ENCODE assay signal across 13 cellular contexts in genomic region chr7:131897016-131897789, GRCh38.
DNase-seq lines count a peak whose midpoint lies in the region; ATAC-seq lines count a peak whose summit lies in the region.
"Had no signal": no experiment of that assay in that cellular context is flagged by ENCODE, and none has a peak within 500 bp of the region (broad histone marks: within the 10 kb centered on the region; RNA-seq: fewer than 3 reads in every experiment).

No MANE protein-coding gene starts in this region.

- peaks cover 0 to 12% (median 3%) of the 10 kb centered on the region in 11 donors for H3K9me3 Mint-ChIP-seq in naive thymus-derived CD4-positive, alpha-beta T cell
- no peaks in the 10 kb centered on the region for H3K9me3 Mint-ChIP-seq in natural killer cell treated with Interleukin-12 subunit alpha and Interleukin-12 subunit beta and Interleukin-15 and Interleukin-18, amount 100 ng/mL, for 72 hours

- H3K9me3 ChIP-seq in ES-I3 (ENCODE audit: control insufficient read depth, insufficient read depth, low read length) (no peaks in the 10 kb centered on the region), ectodermal cell (ENCODE audit: control insufficient read depth, low read length) (no peaks in the 10 kb centered on the region)
- no peaks in the 10 kb centered on the region for H3K9me3 ChIP-seq in naive thymus-derived CD4-positive, alpha-beta T cell (ENCODE audit: control insufficient read depth in 2 of 3, low read length in 3 of 3)
- H3K9me3 ChIP-seq: Caco-2, sigmoid colon had no signal

- CTCF ChIA-PET in naive thymus-derived CD4-positive, alpha-beta T cell (lab: Charles Lee), result no interaction called here

- DNase-seq in NCI-H345 (lab: John Stamatoyannopoulos, UW), result peak; percentile 40
- peak; percentile 23 for DNase-seq in non-pigmented ciliary epithelial cell (ENCODE audit: low read depth)
- no peak for DNase-seq in naive thymus-derived CD4-positive, alpha-beta T cell
- DNase-seq in natural killer cell treated with Interleukin-12 subunit alpha and Interleukin-12 subunit beta and Interleukin-15 and Interleukin-18, amount 100 ng/mL, for 72 hours (ENCODE audit: low spot score), result no peak
- DNase-seq: activated CD4-positive, alpha-beta T cell treated with anti-CD3 and anti-CD28 coated beads for 4 hours; activated naive CD4-positive, alpha-beta T cell; Caco-2; kidney; sigmoid colon had no signal

- POLR2A ChIA-PET in naive thymus-derived CD4-positive, alpha-beta T cell (lab: Charles Lee), result no interaction called here

- intact Hi-C loops in naive thymus-derived CD4-positive, alpha-beta T cell (cut with micrococcal nuclease), result no loop called here

- WGBS in ectodermal cell, 2 experiments, result 37 to 38% methylated on average over 6 of the region's 6 CpGs

- H3K4me3 ChIP-seq in ectodermal cell (ENCODE audit: insufficient read depth, low read depth, low read length), result no peak overlapping the region
- H3K4me3 ChIP-seq in naive thymus-derived CD4-positive, alpha-beta T cell (ENCODE audit: low read length), result no peak overlapping the region
- H3K4me3 ChIP-seq: sigmoid colon had no signal

- H3K36me3 Mint-ChIP-seq in naive thymus-derived CD4-positive, alpha-beta T cell, result peaks cover 0 to 4% (median 0%) of the 10 kb centered on the region in 5 donors
- no peaks in the 10 kb centered on the region for H3K36me3 Mint-ChIP-seq in natural killer cell treated with Interleukin-12 subunit alpha and Interleukin-12 subunit beta and Interleukin-15 and Interleukin-18, amount 100 ng/mL, for 72 hours

- peak overlapping the region; percentile 3 for H3K27ac ChIP-seq in ectodermal cell (ENCODE audit: insufficient read depth, low read depth, low read length, poor library complexity, severe bottlenecking)
- H3K27ac ChIP-seq in naive thymus-derived CD4-positive, alpha-beta T cell (ENCODE audit: low read depth, low read length), result no peak overlapping the region

- peak overlapping the region; percentile 20; the same call in 1 of the 2 replicates for H3K9ac ChIP-seq in ES-I3 (ENCODE audit: low read depth, low read length)

- H3K27ac Mint-ChIP-seq in naive thymus-derived CD4-positive, alpha-beta T cell, result no peak overlapping the region
- no peak overlapping the region for H3K27ac Mint-ChIP-seq in natural killer cell treated with Interleukin-12 subunit alpha and Interleukin-12 subunit beta and Interleukin-15 and Interleukin-18, amount 100 ng/mL, for 72 hours

- ATAC-seq in HG03457 (IDR thresholded peaks at IDR 0.05; ENCODE audit: unreplicated experiment), result no peak
- ATAC-seq in naive thymus-derived CD4-positive, alpha-beta T cell, result no peak
- no peak for ATAC-seq in natural killer cell treated with Interleukin-12 subunit alpha and Interleukin-12 subunit beta and Interleukin-15 and Interleukin-18, amount 100 ng/mL, for 72 hours
- ATAC-seq in HG03378 (IDR thresholded peaks at IDR 0.05; ENCODE audit: unreplicated experiment), result no peak

- peaks cover 0 to 5% (median 0%) of the 10 kb centered on the region in 7 donors for H3K4me1 Mint-ChIP-seq in naive thymus-derived CD4-positive, alpha-beta T cell
- no peaks in the 10 kb centered on the region for H3K4me1 Mint-ChIP-seq in natural killer cell treated with Interleukin-12 subunit alpha and Interleukin-12 subunit beta and Interleukin-15 and Interleukin-18, amount 100 ng/mL, for 72 hours (ENCODE audit: low read depth in 2 of 2)

- H3K36me3 ChIP-seq in ES-I3 (ENCODE audit: insufficient read depth, low read length), result no peaks in the 10 kb centered on the region
- no peaks in the 10 kb centered on the region for H3K36me3 ChIP-seq in ectodermal cell (ENCODE audit: control insufficient read depth, insufficient read depth, low read length)
- H3K36me3 ChIP-seq in naive thymus-derived CD4-positive, alpha-beta T cell (ENCODE audit: control insufficient read depth in 2 of 3, insufficient read depth in 3 of 3, low read length in 3 of 3), result no peaks in the 10 kb centered on the region
- H3K36me3 ChIP-seq: sigmoid colon had no signal

- peaks cover 0 to 50% (median 19%) of the 10 kb centered on the region in 5 donors for H3K27me3 Mint-ChIP-seq in naive thymus-derived CD4-positive, alpha-beta T cell
- H3K27me3 Mint-ChIP-seq in natural killer cell treated with Interleukin-12 subunit alpha and Interleukin-12 subunit beta and Interleukin-15 and Interleukin-18, amount 100 ng/mL, for 72 hours, result peaks cover 9 to 10% of the 10 kb centered on the region in 2 donors

- H3K27me3 ChIP-seq in ectodermal cell (ENCODE audit: control insufficient read depth, insufficient read depth, low read length, poor library complexity, severe bottlenecking), result peaks cover 49% of the 10 kb centered on the region
- no peaks in the 10 kb centered on the region for H3K27me3 ChIP-seq in naive thymus-derived CD4-positive, alpha-beta T cell (ENCODE audit: control insufficient read depth in 2 of 2, insufficient read depth in 2 of 2, low read length in 2 of 2)
- H3K27me3 ChIP-seq: sigmoid colon had no signal

- H3K4me1 ChIP-seq in ES-I3 (ENCODE audit: insufficient read depth, low read length) (peaks cover 27% of the 10 kb centered on the region), ectodermal cell (ENCODE audit: control insufficient read depth, insufficient read depth, low read length) (peaks cover 18% of the 10 kb centered on the region)
- no peaks in the 10 kb centered on the region for H3K4me1 ChIP-seq in naive thymus-derived CD4-positive, alpha-beta T cell (ENCODE audit: control insufficient read depth in 2 of 2, insufficient read depth in 2 of 2, low read length in 2 of 2)
- H3K4me1 ChIP-seq: Caco-2 had no signal

- no peak overlapping the region for H3K4me3 Mint-ChIP-seq in naive thymus-derived CD4-positive, alpha-beta T cell
- H3K4me3 Mint-ChIP-seq in natural killer cell treated with Interleukin-12 subunit alpha and Interleukin-12 subunit beta and Interleukin-15 and Interleukin-18, amount 100 ng/mL, for 72 hours, result no peak overlapping the region

Comparison
In these comparisons a context has a peak if more than half of its experiments do, and no peak if none do; other contexts are left out.
1. DNase-seq: peak in NCI-H345 (single experiment) and non-pigmented ciliary epithelial cell (single experiment); none in naive thymus-derived CD4-positive, alpha-beta T cell (0 of 9) and natural killer cell treated with Interleukin-12 subunit alpha and Interleukin-12 subunit beta and Interleukin-15 and Interleukin-18, amount 100 ng/mL, for 72 hours (single experiment).